Comparison of ENCODE assay signal across 8 cellular contexts in genomic region chr16:85227262-85227923, GRCh38.
DNase-seq lines count a peak whose midpoint lies in the region; ATAC-seq, FAIRE-seq and TF ChIP-seq lines count a peak whose summit lies in the region.

No MANE protein-coding gene starts in this region.

- H3K9ac ChIP-seq in HepG2 (ENCODE audit: insufficient read depth, low read depth, low read length) = no peak overlapping the region

- FAIRE-seq in HepG2 (lab: Jason Lieb, UNC) = no peak

- no peak overlapping the region for H3K4me3 ChIP-seq in HepG2 (replicated peaks in 1 of 3; ENCODE audit: insufficient read depth in 1 of 3, low read depth in 2 of 3, low read length in 3 of 3)
- no peak overlapping the region for H3K4me3 ChIP-seq in right lobe of liver
- no peak overlapping the region for H3K4me3 ChIP-seq in Panc1 (ENCODE audit: low read depth in 2 of 2, low read length in 2 of 2)

- intact Hi-C loops in HepG2 (cut with micrococcal nuclease; ENCODE audit: unreplicated experiment) (no loop called here), right lobe of liver (cut with DNase I) (no loop called here), Panc1 (cut with micrococcal nuclease; ENCODE audit: unreplicated experiment) (no loop called here)

- no peak for TF ChIP-seq RAD21 in HepG2 (CRISPR knock-in tag; IDR thresholded peaks at IDR 0.05)

- no peaks in the 10 kb centered on the region for H3K36me3 Mint-ChIP-seq in effector memory CD8-positive, alpha-beta T cell (ENCODE audit: insufficient read depth)

- H3K27ac ChIP-seq in HepG2 (ENCODE audit: extremely low read length, insufficient read depth, low read length) (no peak overlapping the region), right lobe of liver (no peak overlapping the region), Panc1 (ENCODE audit: low read length) (no peak overlapping the region)

- WGBS in HepG2 (ENCODE audit: low lambda C conversion rate) = 63% methylated on average over 13 of the region's 13 CpGs
- 87% methylated on average over 9 of the region's 13 CpGs for WGBS in right lobe of liver (ENCODE audit: insufficient coverage, low coverage, low lambda C conversion rate, missing lambda C conversion rate)

- H2AFZ ChIP-seq in HepG2 (ENCODE audit: low read length) = no peak overlapping the region

- CTCF ChIA-PET in HepG2 (lab: Yijun Ruan, JAX; ENCODE audit: low intra/inter-chr PET ratio, low total read pairs) = no interaction called here
- CTCF ChIA-PET in Panc1 (lab: Charles Lee) = interaction anchor here (0.6 to 0.7 kb wide), 2 partner anchors 8 to 32 kb away, joined by 3 to 6 read pairs; no protein-coding TSS in a partner anchor

- H3K27me3 ChIP-seq in HepG2 (ENCODE audit: control insufficient read depth in 1 of 2, insufficient read depth in 2 of 2, low read length in 2 of 2) = no peaks in the 10 kb centered on the region
- H3K27me3 ChIP-seq in right lobe of liver = no peaks in the 10 kb centered on the region
- H3K27me3 ChIP-seq in Panc1 (ENCODE audit: control insufficient read depth, insufficient read depth, low read length) = no peaks in the 10 kb centered on the region

- peak; percentile 7; the same call in 1 of the 3 replicates for ATAC-seq in HepG2
- no peak for ATAC-seq in right lobe of liver
- peak; percentile 70 for ATAC-seq in HG02943 (IDR thresholded peaks at IDR 0.05; ENCODE audit: low read depth, unreplicated experiment)
- peak; percentile 27; the same call in 1 of the 2 replicates for ATAC-seq in Panc1
- ATAC-seq in effector memory CD8-positive, alpha-beta T cell (replicated peaks) = no peak

- no peaks in the 10 kb centered on the region for H3K36me3 ChIP-seq in HepG2 (replicated peaks in 1 of 2; ENCODE audit: control insufficient read depth in 1 of 2, insufficient read depth in 2 of 2, low read length in 2 of 2)
- H3K36me3 ChIP-seq in right lobe of liver = no peaks in the 10 kb centered on the region
- no peaks in the 10 kb centered on the region for H3K36me3 ChIP-seq in Panc1 (ENCODE audit: control insufficient read depth, insufficient read depth, low read length)

- no peaks in the 10 kb centered on the region for H3K9me3 Mint-ChIP-seq in effector memory CD8-positive, alpha-beta T cell

- TF ChIP-seq POLR2A in HepG2 (IDR thresholded peaks at IDR 0.05; ENCODE audit: insufficient read depth in 1 of 2, low read depth in 2 of 2, low read length in 2 of 2) = no peak
- no peak for TF ChIP-seq POLR2A in right lobe of liver (IDR thresholded peaks at IDR 0.05)

- H3K4me1 Mint-ChIP-seq in effector memory CD8-positive, alpha-beta T cell (ENCODE audit: low read depth in 2 of 2) = peaks cover 0 to 3% of the 10 kb centered on the region in 2 donors

- no peak for DNase-seq in HepG2 (ENCODE audit: low spot score)
- DNase-seq in right lobe of liver = no peak
- DNase-seq in Panc1 (ENCODE audit: low read depth, low spot score) = no peak
- DNase-seq in stimulated activated CD8-positive, alpha-beta memory T cell treated with anti-CD3 and anti-CD28 coated beads, Interleukin-4, amount 100 ng/mL, for 48 hours = no peak
- no peak for DNase-seq in GDM1 (lab: John Stamatoyannopoulos, UW)
- no peak for DNase-seq in NCI-H526 treated with DMSO at 0.1 percent for 48 hours (lab: John Stamatoyannopoulos, UW)
- DNase-seq in effector memory CD8-positive, alpha-beta T cell = no peak

- 0 out of 2 replicates have a peak, but pooled peaks cover 5% of the 10 kb centered on the region for H4K20me1 ChIP-seq in HepG2 (ENCODE audit: insufficient read depth, low read length)

- TF ChIP-seq EP300 in HepG2 (IDR thresholded peaks at IDR 0.05; ENCODE audit: low read depth in 2 of 2, low read length in 2 of 2) (no peak), HepG2 (CRISPR knock-in tag; IDR thresholded peaks at IDR 0.05; ENCODE audit: borderline replicate concordance) (no peak)

- no peaks in the 10 kb centered on the region for H3K79me2 ChIP-seq in HepG2 (ENCODE audit: insufficient read depth, low read length)

- BruUV-seq in HepG2 (replicated peaks; lab: Mats Ljungman, UMichigan) = no TSS peak
- BruUV-seq in Panc1 (replicated peaks; lab: Mats Ljungman, UMichigan) = no TSS peak

- H3K9me3 ChIP-seq in HepG2 (ENCODE audit: low read length) (no peaks in the 10 kb centered on the region), right lobe of liver (no peaks in the 10 kb centered on the region), Panc1 (ENCODE audit: control insufficient read depth, insufficient read depth, low read depth, low read length) (no peaks in the 10 kb centered on the region)

- in situ Hi-C loops in HepG2 (cut with HindIII; ENCODE audit: extremely low pct_ligation_motif_present, low pct_unique_long_range_greater_than_20kb) = loop anchor here (10.0 kb wide), 1 partner anchor 103 kb away; no protein-coding TSS in a partner anchor
- in situ Hi-C loops in Panc1 (cut with HindIII; ENCODE audit: low pct_unique_long_range_greater_than_20kb, low sequenced_read_pairs) = no loop called here

- POLR2A ChIA-PET in HepG2 (lab: Yijun Ruan, JAX) = no interaction called here
- POLR2A ChIA-PET in Panc1 (lab: Charles Lee) = no interaction called here

- TF ChIP-seq CTCF in HepG2 (CRISPR knock-in tag; IDR thresholded peaks at IDR 0.05) (no peak), right lobe of liver (IDR thresholded peaks at IDR 0.05) (no peak), Panc1 (IDR thresholded peaks at IDR 0.05) (no peak)

- H3K4me1 ChIP-seq in HepG2 (ENCODE audit: insufficient read depth, low read length) = peaks cover 20% of the 10 kb centered on the region
- no peaks in the 10 kb centered on the region for H3K4me1 ChIP-seq in right lobe of liver
- H3K4me1 ChIP-seq in Panc1 (ENCODE audit: control insufficient read depth, insufficient read depth, low read length) = peaks cover 6% of the 10 kb centered on the region

- H3K27ac Mint-ChIP-seq in effector memory CD8-positive, alpha-beta T cell = no peak overlapping the region

- H3K27me3 Mint-ChIP-seq in effector memory CD8-positive, alpha-beta T cell = peaks cover 31 to 37% of the 10 kb centered on the region in 2 donors

- no peak overlapping the region for H3K4me2 ChIP-seq in HepG2 (ENCODE audit: low read depth, low read length)

- H3K4me3 Mint-ChIP-seq in effector memory CD8-positive, alpha-beta T cell = no peak overlapping the region

TF ChIP-seq in HepG2, 621 proteins besides CTCF, POLR2A, EP300 and RAD21:
- no peak for TF ChIP-seq REPIN1 (CRISPR knock-in tag; IDR thresholded peaks at IDR 0.05; ENCODE audit: borderline replicate concordance, low read depth)
- 0 out of 2 replicates have a peak, but pooled peaks have one; percentile 22 for TF ChIP-seq ZNF446 (CRISPR knock-in tag; IDR thresholded peaks at IDR 0.05)

Comparison
In these comparisons a context has a peak if more than half of its experiments do, and no peak if none do; other contexts are left out.
1. ATAC-seq: peak in HepG2 (single experiment), HG02943 (single experiment) and Panc1 (single experiment); none in right lobe of liver (0 of 4) and effector memory CD8-positive, alpha-beta T cell (single experiment).